In the genomic region with DNA sequence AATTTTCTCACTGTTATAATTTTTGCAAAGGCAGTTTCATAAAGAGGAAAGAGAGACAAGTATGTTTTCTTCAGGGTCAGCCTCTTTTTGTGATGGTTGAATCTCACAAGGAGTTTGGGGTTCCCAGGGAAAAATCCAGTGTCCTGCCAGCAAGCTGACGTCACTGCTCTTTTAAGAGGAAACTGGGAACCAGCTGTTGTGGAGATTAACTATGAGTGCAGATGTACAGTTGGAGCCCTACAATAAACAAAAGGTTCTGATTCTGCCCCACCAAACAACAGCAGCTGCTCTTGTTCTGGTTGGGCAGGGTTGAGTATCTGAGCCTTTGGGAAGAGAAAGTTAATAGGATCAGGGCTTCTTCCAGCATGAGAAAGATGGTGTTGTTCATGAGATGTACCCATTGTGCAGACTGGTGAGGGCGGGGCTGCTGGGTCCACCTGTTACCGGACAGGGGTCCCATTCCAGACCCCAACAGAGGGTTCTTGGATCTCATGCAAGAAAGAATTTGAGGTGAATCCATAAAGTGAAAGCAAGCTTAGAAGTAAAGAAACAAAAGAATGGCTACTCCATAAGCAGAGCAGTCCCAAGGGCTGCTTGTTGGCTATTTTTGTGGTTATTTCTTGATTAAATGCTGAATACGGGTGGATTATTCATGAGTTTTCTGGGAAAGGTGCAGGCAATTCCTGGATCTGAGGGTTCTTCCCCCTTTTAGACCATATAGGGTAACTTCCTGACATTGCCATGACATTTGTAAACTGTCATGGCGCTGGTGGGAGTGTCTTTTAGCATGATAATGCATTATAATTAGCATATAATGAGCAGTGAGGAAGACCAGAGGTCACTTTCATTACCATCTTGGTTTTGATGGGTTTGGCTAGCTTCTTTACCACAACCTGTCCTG, we compare ENCODE assay signal across 1 cellular context.
TF ChIP-seq lines count a peak whose summit lies in the region.

No MANE protein-coding gene starts in this region.

TF ChIP-seq in K562, 482 proteins besides CTCF, POLR2A, EP300 and RAD21 (continued from another document and continues in another):
- TF ChIP-seq ZNF449 (CRISPR knock-in tag; IDR thresholded peaks at IDR 0.05) (no peak), KLF16 (IDR thresholded peaks at IDR 0.05) (no peak), RBBP5 (IDR thresholded peaks at IDR 0.05; ENCODE audit: borderline replicate concordance, insufficient read depth, low read length, poor library complexity, severe bottlenecking) (peak; percentile 11), RUNX1 (IDR thresholded peaks at IDR 0.05; ENCODE audit: low read depth) (no peak), ETV6 (IDR thresholded peaks at IDR 0.05; ENCODE audit: borderline replicate concordance in 1 of 2, low read depth in 2 of 2, low read length in 1 of 2) (no peak), ETV6 (CRISPR knock-in tag; IDR thresholded peaks at IDR 0.05; ENCODE audit: borderline replicate concordance) (no peak), KDM4B (IDR thresholded peaks at IDR 0.05; ENCODE audit: borderline replicate concordance in 2 of 2, low read depth in 1 of 2) (no peak), SMAD3 (CRISPR knock-in tag; conservative IDR thresholded peaks at IDR 0.05) (no peak), ETV5 (CRISPR knock-in tag; IDR thresholded peaks at IDR 0.05; ENCODE audit: low read depth) (peak; percentile 29; the same call in 1 of the 2 replicates), ZNF140 (CRISPR knock-in tag; IDR thresholded peaks at IDR 0.05) (no peak), NUFIP1 (IDR thresholded peaks at IDR 0.05; ENCODE audit: partially characterized antibody) (no peak), THRA (IDR thresholded peaks at IDR 0.05) (no peak), CBFA2T3 (IDR thresholded peaks at IDR 0.05) (0 out of 2 replicates have a peak, but pooled peaks have one; percentile 15), ZNF165 (CRISPR knock-in tag; IDR thresholded peaks at IDR 0.05; ENCODE audit: borderline replicate concordance) (no peak), CREB3 (tag; conservative IDR thresholded peaks at IDR 0.05; ENCODE audit: low read depth) (peak; percentile 54; the same call in 1 of the 2 replicates), DACH1 (IDR thresholded peaks at IDR 0.05; ENCODE audit: partially characterized antibody) (peak; percentile 32), HINFP (tag; conservative IDR thresholded peaks at IDR 0.05; ENCODE audit: low read depth) (no peak), CUX1 (CRISPR knock-in tag; IDR thresholded peaks at IDR 0.05) (no peak), SMARCA4 (IDR thresholded peaks at IDR 0.05) (no peak), SOX6 (IDR thresholded peaks at IDR 0.05) (peak; percentile 57; the same call in 1 of the 2 replicates), PML (IDR thresholded peaks at IDR 0.05; ENCODE audit: low read length) (no peak), IRF9 (tag; IDR thresholded peaks at IDR 0.05) (no peak), RB1 (IDR thresholded peaks at IDR 0.05; ENCODE audit: low read depth) (no peak), TAF1 (IDR thresholded peaks at IDR 0.05; ENCODE audit: control insufficient read depth, extremely low read depth, insufficient read depth, low read length, severe bottlenecking) (no peak), BHLHE40 (IDR thresholded peaks at IDR 0.05; ENCODE audit: low read length) (no peak), PHF20 (IDR thresholded peaks at IDR 0.05; ENCODE audit: partially characterized antibody) (no peak), SNAPC5 (CRISPR knock-in tag; IDR thresholded peaks at IDR 0.05) (no peak), MTF1 (CRISPR knock-in tag; IDR thresholded peaks at IDR 0.05; ENCODE audit: borderline replicate concordance) (no peak), MAZ (CRISPR knock-in tag; conservative IDR thresholded peaks at IDR 0.05 in 1 of 2, IDR thresholded peaks at IDR 0.05 in 1 of 2) (peak in 1 of 2 experiments; percentile 36; a peak in 1 of 4 replicates), RFX7 (CRISPR knock-in tag; IDR thresholded peaks at IDR 0.05) (no peak), ZZZ3 (IDR thresholded peaks at IDR 0.05) (no peak)
- TF ChIP-seq, protein P1, sequence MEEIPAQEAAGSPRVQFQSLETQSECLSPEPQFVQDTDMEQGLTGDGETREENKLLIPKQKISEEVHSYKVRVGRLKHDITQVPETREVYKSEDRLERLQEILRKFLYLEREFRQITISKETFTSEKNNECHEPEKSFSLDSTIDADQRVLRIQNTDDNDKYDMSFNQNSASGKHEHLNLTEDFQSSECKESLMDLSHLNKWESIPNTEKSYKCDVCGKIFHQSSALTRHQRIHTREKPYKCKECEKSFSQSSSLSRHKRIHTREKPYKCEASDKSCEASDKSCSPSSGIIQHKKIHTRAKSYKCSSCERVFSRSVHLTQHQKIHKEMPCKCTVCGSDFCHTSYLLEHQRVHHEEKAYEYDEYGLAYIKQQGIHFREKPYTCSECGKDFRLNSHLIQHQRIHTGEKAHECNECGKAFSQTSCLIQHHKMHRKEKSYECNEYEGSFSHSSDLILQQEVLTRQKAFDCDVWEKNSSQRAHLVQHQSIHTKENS (CRISPR knock-in tag; IDR thresholded peaks at IDR 0.05): no peak
- TF ChIP-seq, protein P2, sequence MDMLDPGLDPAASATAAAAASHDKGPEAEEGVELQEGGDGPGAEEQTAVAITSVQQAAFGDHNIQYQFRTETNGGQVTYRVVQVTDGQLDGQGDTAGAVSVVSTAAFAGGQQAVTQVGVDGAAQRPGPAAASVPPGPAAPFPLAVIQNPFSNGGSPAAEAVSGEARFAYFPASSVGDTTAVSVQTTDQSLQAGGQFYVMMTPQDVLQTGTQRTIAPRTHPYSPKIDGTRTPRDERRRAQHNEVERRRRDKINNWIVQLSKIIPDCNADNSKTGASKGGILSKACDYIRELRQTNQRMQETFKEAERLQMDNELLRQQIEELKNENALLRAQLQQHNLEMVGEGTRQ (CRISPR knock-in tag; IDR thresholded peaks at IDR 0.05): no peak
- TF ChIP-seq, protein P3, sequence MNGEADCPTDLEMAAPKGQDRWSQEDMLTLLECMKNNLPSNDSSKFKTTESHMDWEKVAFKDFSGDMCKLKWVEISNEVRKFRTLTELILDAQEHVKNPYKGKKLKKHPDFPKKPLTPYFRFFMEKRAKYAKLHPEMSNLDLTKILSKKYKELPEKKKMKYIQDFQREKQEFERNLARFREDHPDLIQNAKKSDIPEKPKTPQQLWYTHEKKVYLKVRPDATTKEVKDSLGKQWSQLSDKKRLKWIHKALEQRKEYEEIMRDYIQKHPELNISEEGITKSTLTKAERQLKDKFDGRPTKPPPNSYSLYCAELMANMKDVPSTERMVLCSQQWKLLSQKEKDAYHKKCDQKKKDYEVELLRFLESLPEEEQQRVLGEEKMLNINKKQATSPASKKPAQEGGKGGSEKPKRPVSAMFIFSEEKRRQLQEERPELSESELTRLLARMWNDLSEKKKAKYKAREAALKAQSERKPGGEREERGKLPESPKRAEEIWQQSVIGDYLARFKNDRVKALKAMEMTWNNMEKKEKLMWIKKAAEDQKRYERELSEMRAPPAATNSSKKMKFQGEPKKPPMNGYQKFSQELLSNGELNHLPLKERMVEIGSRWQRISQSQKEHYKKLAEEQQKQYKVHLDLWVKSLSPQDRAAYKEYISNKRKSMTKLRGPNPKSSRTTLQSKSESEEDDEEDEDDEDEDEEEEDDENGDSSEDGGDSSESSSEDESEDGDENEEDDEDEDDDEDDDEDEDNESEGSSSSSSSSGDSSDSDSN (IDR thresholded peaks at IDR 0.05; ENCODE audit: borderline replicate concordance in 1 of 2, low read depth in 2 of 2, low read length in 2 of 2): no peak
- TF ChIP-seq, protein P4, sequence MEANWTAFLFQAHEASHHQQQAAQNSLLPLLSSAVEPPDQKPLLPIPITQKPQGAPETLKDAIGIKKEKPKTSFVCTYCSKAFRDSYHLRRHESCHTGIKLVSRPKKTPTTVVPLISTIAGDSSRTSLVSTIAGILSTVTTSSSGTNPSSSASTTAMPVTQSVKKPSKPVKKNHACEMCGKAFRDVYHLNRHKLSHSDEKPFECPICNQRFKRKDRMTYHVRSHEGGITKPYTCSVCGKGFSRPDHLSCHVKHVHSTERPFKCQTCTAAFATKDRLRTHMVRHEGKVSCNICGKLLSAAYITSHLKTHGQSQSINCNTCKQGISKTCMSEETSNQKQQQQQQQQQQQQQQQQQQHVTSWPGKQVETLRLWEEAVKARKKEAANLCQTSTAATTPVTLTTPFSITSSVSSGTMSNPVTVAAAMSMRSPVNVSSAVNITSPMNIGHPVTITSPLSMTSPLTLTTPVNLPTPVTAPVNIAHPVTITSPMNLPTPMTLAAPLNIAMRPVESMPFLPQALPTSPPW (CRISPR knock-in tag; IDR thresholded peaks at IDR 0.05): peak; percentile 49
- TF ChIP-seq, protein P5, sequence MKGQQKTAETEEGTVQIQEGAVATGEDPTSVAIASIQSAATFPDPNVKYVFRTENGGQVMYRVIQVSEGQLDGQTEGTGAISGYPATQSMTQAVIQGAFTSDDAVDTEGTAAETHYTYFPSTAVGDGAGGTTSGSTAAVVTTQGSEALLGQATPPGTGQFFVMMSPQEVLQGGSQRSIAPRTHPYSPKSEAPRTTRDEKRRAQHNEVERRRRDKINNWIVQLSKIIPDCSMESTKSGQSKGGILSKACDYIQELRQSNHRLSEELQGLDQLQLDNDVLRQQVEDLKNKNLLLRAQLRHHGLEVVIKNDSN (CRISPR knock-in tag; IDR thresholded peaks at IDR 0.05): no peak
